Comparison of ENCODE assay signal across 4 cellular contexts in genomic region chr7:99952649-99953048, GRCh38. TPM values are rescaled to one million over a fixed set of nuclear protein-coding genes. Genes with fewer than 3 reads are reported as not detected.
"Had no signal": no experiment of that assay in that cellular context is flagged by ENCODE, and none has a peak within 500 bp of the region (broad histone marks: within the 10 kb centered on the region; RNA-seq: fewer than 3 reads in every experiment).

No MANE protein-coding gene starts in this region.

RNA-seq across cellular contexts. Expression of gene AZGP1, which starts 23.2 kb away (rescaled TPM):
- total RNA-seq: LHCN-M2, SJSA1 had no signal
- polyA plus RNA-seq: SK-N-SH had no signal

RNA-seq across cellular contexts. Expression of gene GJC3, which starts 23.2 kb away (rescaled TPM):
- total RNA-seq: LHCN-M2, Peyer's patch, SJSA1 had no signal
- polyA plus RNA-seq: SK-N-SH had no signal
